In genomic region chr11:17267576-17267975, GRCh38 we compare ENCODE assay signal across 10 cellular contexts. TPM values are rescaled to one million over a fixed set of nuclear protein-coding genes. Genes with fewer than 3 reads are reported as not detected.
A peak's percentile ranks its signal among the peaks of the same experiment; 100 is the strongest.
DNase-seq lines count a peak whose midpoint lies in the region; ATAC-seq, FAIRE-seq and TF ChIP-seq lines count a peak whose summit lies in the region.
"Had no signal": no experiment of that assay in that cellular context is flagged by ENCODE, and none has a peak within 500 bp of the region (broad histone marks: within the 10 kb centered on the region; RNA-seq: fewer than 3 reads in every experiment).

No MANE protein-coding gene starts in this region.

- no peak overlapping the region for H3K4me3 Mint-ChIP-seq in Calu3 (ENCODE audit: low read depth, unreplicated experiment)
- H3K4me3 Mint-ChIP-seq in activated T-helper 17 cell treated with anti-CD3 and anti-CD28 coated beads, Interleukin-2, amount 50 U/mL, for 72 hours, result no peak overlapping the region
- H3K4me3 Mint-ChIP-seq: T-cell had no signal

- H3K36me3 Mint-ChIP-seq in Calu3 (ENCODE audit: insufficient read depth, unreplicated experiment), result peaks cover 5% of the 10 kb centered on the region
- H3K36me3 Mint-ChIP-seq in activated T-helper 17 cell treated with anti-CD3 and anti-CD28 coated beads, Interleukin-2, amount 50 U/mL, for 72 hours (ENCODE audit: low read depth), result no peaks in the 10 kb centered on the region
- H3K36me3 Mint-ChIP-seq: T-cell had no signal

- H3K27ac ChIP-seq in left lung (no peak overlapping the region), small intestine (ENCODE audit: low read depth in 1 of 2, low read length in 1 of 2) (no peak overlapping the region)

- FAIRE-seq in small intestine (lab: Jason Lieb, UNC), result no peak

- no peaks in the 10 kb centered on the region for H3K9me3 Mint-ChIP-seq in Calu3 (ENCODE audit: low read depth, unreplicated experiment)
- H3K9me3 Mint-ChIP-seq in activated T-helper 17 cell treated with anti-CD3 and anti-CD28 coated beads, Interleukin-2, amount 50 U/mL, for 72 hours, result no peaks in the 10 kb centered on the region
- H3K9me3 Mint-ChIP-seq: T-cell had no signal

- WGBS in small intestine, 3 donors, result 84 to 96% (median 94%) methylated on average over 5 of the region's 5 CpGs

- H3K4me3 ChIP-seq in left lung (no peak overlapping the region), small intestine (ENCODE audit: low read depth in 1 of 2, low read length in 2 of 2) (no peak overlapping the region)

- H3K9me3 ChIP-seq in left lung, result no peaks in the 10 kb centered on the region
- no peaks in the 10 kb centered on the region for H3K9me3 ChIP-seq in small intestine (ENCODE audit: control insufficient read depth, low read depth)

- no TSS peak for BruUV-seq in Calu3 (replicated peaks; lab: Mats Ljungman, UMichigan)

- no peaks in the 10 kb centered on the region for H3K27me3 ChIP-seq in left lung
- H3K27me3 ChIP-seq in small intestine (ENCODE audit: control insufficient read depth in 2 of 2, insufficient read depth in 2 of 2, low read length in 2 of 2), result no peaks in the 10 kb centered on the region

- peak; percentile 69 for ATAC-seq in activated T-helper 17 cell treated with anti-CD3 and anti-CD28 coated beads, Interleukin-2, amount 50 U/mL, for 72 hours (replicated peaks)
- ATAC-seq in left lung, result peak; percentile 29
- no peak for ATAC-seq in HG02642 (IDR thresholded peaks at IDR 0.05; ENCODE audit: poor library complexity, unreplicated experiment)
- no peak for ATAC-seq in sciatic nerve

- intact Hi-C loops in Calu3 (cut with micrococcal nuclease; ENCODE audit: unreplicated experiment), result no loop called here
- intact Hi-C loops in left lung (cut with DNase I), result no loop called here
- intact Hi-C loops in sciatic nerve (cut with DNase I), result no loop called here

- no peaks in the 10 kb centered on the region for H3K27me3 Mint-ChIP-seq in Calu3 (ENCODE audit: unreplicated experiment)
- peaks cover 5% of the 10 kb centered on the region for H3K27me3 Mint-ChIP-seq in activated T-helper 17 cell treated with anti-CD3 and anti-CD28 coated beads, Interleukin-2, amount 50 U/mL, for 72 hours

- H3K4me1 ChIP-seq in left lung, result no peaks in the 10 kb centered on the region
- no peaks in the 10 kb centered on the region for H3K4me1 ChIP-seq in small intestine (ENCODE audit: control insufficient read depth in 2 of 2, insufficient read depth in 1 of 2, low read depth in 1 of 2, low read length in 1 of 2)

- H3K4me1 Mint-ChIP-seq in Calu3 (ENCODE audit: low read depth, unreplicated experiment), result peaks cover 25% of the 10 kb centered on the region
- H3K4me1 Mint-ChIP-seq in activated T-helper 17 cell treated with anti-CD3 and anti-CD28 coated beads, Interleukin-2, amount 50 U/mL, for 72 hours, result peaks cover 5% of the 10 kb centered on the region

- no peak for TF ChIP-seq CTCF in Calu3 (IDR thresholded peaks at IDR 0.05; ENCODE audit: unreplicated experiment)
- no peak for TF ChIP-seq CTCF in left lung (IDR thresholded peaks at IDR 0.05)

- DNase-seq in Calu3, result peak; percentile 50
- DNase-seq in HS-27A (ENCODE audit: low read depth), result peak; percentile 50
- DNase-seq in left lung, result no peak
- no peak for DNase-seq in sciatic nerve (ENCODE audit: low spot score)
- DNase-seq in small intestine, result no peak
- no peak for DNase-seq in effector CD8-positive, alpha-beta T cell (lab: John Stamatoyannopoulos, UW)
- DNase-seq: NCI-H2171 treated with DMSO at 0.1 percent for 48 hours, T-cell had no signal

- H3K36me3 ChIP-seq in left lung (no peaks in the 10 kb centered on the region), small intestine (ENCODE audit: control insufficient read depth in 2 of 2, insufficient read depth in 2 of 2, low read length in 2 of 2) (no peaks in the 10 kb centered on the region)

- peak overlapping the region; percentile 80 for H3K27ac Mint-ChIP-seq in Calu3 (ENCODE audit: unreplicated experiment)
- no peak overlapping the region for H3K27ac Mint-ChIP-seq in activated T-helper 17 cell treated with anti-CD3 and anti-CD28 coated beads, Interleukin-2, amount 50 U/mL, for 72 hours
- H3K27ac Mint-ChIP-seq: T-cell had no signal

- CTCF ChIA-PET in Calu3 (lab: Charles Lee), result interaction anchor here (0.7 to 1.2 kb wide), 4 partner anchors 8 to 156 kb away, joined by 3 to 8 read pairs (median 6); partner anchors contain the start of gene NUCB2

RNA-seq across cellular contexts. Expression of gene NUCB2, which starts 9.0 kb away (rescaled TPM):
- total RNA-seq in Calu3 (2022) (53.2 and 58.6 TPM in 2 replicates), left lung (100 to 1,000 TPM; 125 to 132 TPM), sciatic nerve (51.3 TPM)
- 10 to 100 TPM; 28.3 to 39.0 TPM for total RNA-seq in activated T-helper 17 cell treated with anti-CD3 and anti-CD28 coated beads, Interleukin-2, amount 50 U/mL, for 72 hours
- 10 to 100 TPM in 2 of 3 donors, 1 to 10 TPM in 1; 5.4 to 88.2 (median 14.6) TPM for polyA plus RNA-seq in small intestine

RNA-seq across cellular contexts. Expression of gene PIK3C2A, which starts 59.8 kb away (rescaled TPM):
- total RNA-seq in Calu3 (2022), result 70.2 and 75.9 TPM in 2 replicates
- 10 to 100 TPM; 22.3 to 40.4 TPM for total RNA-seq in activated T-helper 17 cell treated with anti-CD3 and anti-CD28 coated beads, Interleukin-2, amount 50 U/mL, for 72 hours
- total RNA-seq in left lung, result 10 to 100 TPM; 77.9 to 78.2 TPM
- 89.0 TPM for total RNA-seq in sciatic nerve
- 10 to 100 TPM in 2 of 3 donors, 1 to 10 TPM in 1; 9.7 to 13.6 (median 12.6) TPM for polyA plus RNA-seq in small intestine

Comparison
In these comparisons a context has a peak if more than half of its experiments do, and no peak if none do; other contexts are left out.
1. DNase-seq: peak in Calu3 (single experiment) and HS-27A (single experiment); none in left lung (0 of 2), sciatic nerve (single experiment), small intestine (single experiment) and effector CD8-positive, alpha-beta T cell (single experiment).
2. ATAC-seq: peak in activated T-helper 17 cell treated with anti-CD3 and anti-CD28 coated beads, Interleukin-2, amount 50 U/mL, for 72 hours (single experiment) and left lung (single experiment); none in HG02642 (single experiment) and sciatic nerve (single experiment).